30 cellular contexts compared by ENCODE assay signal in the genomic region with DNA sequence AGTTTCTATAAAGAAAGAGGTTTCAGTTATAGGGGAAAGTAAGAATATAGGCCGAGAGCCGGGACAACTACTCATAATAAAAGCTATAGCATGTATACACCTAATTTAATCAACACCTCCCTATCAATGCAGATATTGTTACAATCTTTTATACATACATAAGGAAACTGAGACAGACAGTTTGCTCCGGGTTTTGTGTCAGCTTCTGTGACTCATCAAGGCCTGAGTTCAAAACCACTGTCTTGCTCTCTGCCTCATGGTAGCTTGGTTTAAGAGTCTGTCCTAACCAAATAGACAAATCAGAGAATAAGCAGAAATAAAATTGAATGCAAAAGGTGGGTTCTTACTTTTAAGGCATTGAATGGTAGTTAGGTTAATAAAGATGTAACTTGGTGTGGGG.
"Had no signal": no experiment of that assay in that cellular context is flagged by ENCODE, and none has a peak within 500 bp of the region (broad histone marks: within the 10 kb centered on the region; RNA-seq: fewer than 3 reads in every experiment).

No MANE protein-coding gene starts in this region.

- H3K27ac ChIP-seq: ascending aorta, body of pancreas, Peyer's patch, SJSA1 had no signal

- H3K9me3 Mint-ChIP-seq: activated naive CD8-positive, alpha-beta T cell treated with anti-CD3 and anti-CD28 coated beads, Interleukin-2, amount 50 U/mL, for 24 hours; central memory CD8-positive, alpha-beta T cell; T-helper 2 cell treated with Interferon-gamma antibody and Interleukin-4, amounts not matched to agents 5 μg/mL and 100 μg/mL, for 36 hours; WTC11 had no signal

- ATAC-seq: activated CD8-positive, alpha-beta T cell treated with anti-CD3 and anti-CD28 coated beads, Interleukin-2, amount 10 ng/mL, durations not matched to agents 7 days and 5 days; activated naive CD8-positive, alpha-beta T cell treated with anti-CD3 and anti-CD28 coated beads, Interleukin-2, amount 50 U/mL, for 24 hours; body of pancreas; SK-N-SH treated with all-trans-retinoic acid at 6 μM for 48 hours had no signal

- H3K27me3 Mint-ChIP-seq: activated naive CD8-positive, alpha-beta T cell treated with anti-CD3 and anti-CD28 coated beads, Interleukin-2, amount 50 U/mL, for 24 hours; central memory CD8-positive, alpha-beta T cell; IgD-negative memory B cell had no signal

- H3K27ac Mint-ChIP-seq: activated CD8-positive, alpha-beta T cell treated with anti-CD3 and anti-CD28 coated beads, Interleukin-2, amount 10 ng/mL, durations not matched to agents 7 days and 5 days; activated naive CD8-positive, alpha-beta T cell treated with anti-CD3 and anti-CD28 coated beads, Interleukin-2, amount 50 U/mL, for 24 hours; IgD-negative memory B cell; T-helper 2 cell treated with Interferon-gamma antibody and Interleukin-4, amounts not matched to agents 5 μg/mL and 100 μg/mL, for 36 hours had no signal

- H3K4me3 Mint-ChIP-seq: activated CD8-positive, alpha-beta T cell treated with anti-CD3 and anti-CD28 coated beads, Interleukin-2, amount 10 ng/mL, durations not matched to agents 7 days and 5 days; activated naive CD8-positive, alpha-beta T cell treated with anti-CD3 and anti-CD28 coated beads, Interleukin-2, amount 50 U/mL, for 24 hours; central memory CD8-positive, alpha-beta T cell; IgD-negative memory B cell; T-helper 2 cell treated with Interferon-gamma antibody and Interleukin-4, amounts not matched to agents 5 μg/mL and 100 μg/mL, for 36 hours; WTC11 had no signal

- H3K4me1 Mint-ChIP-seq: central memory CD8-positive, alpha-beta T cell; IgD-negative memory B cell had no signal

- DNase-seq: activated CD4-positive, alpha-beta T cell treated with anti-CD3 and anti-CD28 coated beads for 1 hour; activated CD4-positive, alpha-beta T cell treated with anti-CD3 and anti-CD28 coated beads, Interleukin-2, amount 50 U/mL, for 1 hour; activated CD8-positive, alpha-beta memory T cell treated with anti-CD3 and anti-CD28 coated beads, Interleukin-2, amount 50 U/mL, for 48 hours; activated CD8-positive, alpha-beta T cell treated with anti-CD3 and anti-CD28 coated beads, Interleukin-2, amount 10 ng/mL, durations not matched to agents 7 days and 5 days; activated gamma-delta T cell treated with Interleukin-2 at 50 U/mL for 16 hours; activated naive CD4-positive, alpha-beta T cell treated with anti-CD3 and anti-CD28 coated beads, Interleukin-2, amount 50 U/mL, for 16 hours; activated naive CD8-positive, alpha-beta T cell treated with anti-CD3 and anti-CD28 coated beads, Interleukin-2, amount 50 U/mL, for 24 hours; activated T-cell treated with anti-CD3 and anti-CD28 coated beads, Interleukin-2, amount 50 U/mL, for 1 hour; amniotic stem cell; body of pancreas; KG1; NCI-H1092 treated with DMSO at 0.1 percent for 48 hours; NCI-H1417 treated with DMSO at 0.1 percent for 48 hours; NCI-H1694; NCI-H2029; NCI-H2107; NCI-H2171 treated with DMSO at 0.1 percent for 48 hours; NCI-H226; NCI-H526 treated with DMSO at 0.1 percent for 48 hours; NCI-H82; Peyer's patch; SHP77; SW 1271 had no signal

- H3K27me3 ChIP-seq: ascending aorta, body of pancreas, Peyer's patch, SJSA1 had no signal

- H3K4me1 ChIP-seq: ascending aorta, body of pancreas, Peyer's patch had no signal

- H3K4me3 ChIP-seq: ascending aorta, body of pancreas, Peyer's patch, SJSA1 had no signal

- H3K36me3 ChIP-seq: ascending aorta, SJSA1 had no signal

- H3K9me3 ChIP-seq: ascending aorta, body of pancreas, Peyer's patch, SJSA1 had no signal
